9 cellular contexts compared by ENCODE assay signal in the genomic region with DNA sequence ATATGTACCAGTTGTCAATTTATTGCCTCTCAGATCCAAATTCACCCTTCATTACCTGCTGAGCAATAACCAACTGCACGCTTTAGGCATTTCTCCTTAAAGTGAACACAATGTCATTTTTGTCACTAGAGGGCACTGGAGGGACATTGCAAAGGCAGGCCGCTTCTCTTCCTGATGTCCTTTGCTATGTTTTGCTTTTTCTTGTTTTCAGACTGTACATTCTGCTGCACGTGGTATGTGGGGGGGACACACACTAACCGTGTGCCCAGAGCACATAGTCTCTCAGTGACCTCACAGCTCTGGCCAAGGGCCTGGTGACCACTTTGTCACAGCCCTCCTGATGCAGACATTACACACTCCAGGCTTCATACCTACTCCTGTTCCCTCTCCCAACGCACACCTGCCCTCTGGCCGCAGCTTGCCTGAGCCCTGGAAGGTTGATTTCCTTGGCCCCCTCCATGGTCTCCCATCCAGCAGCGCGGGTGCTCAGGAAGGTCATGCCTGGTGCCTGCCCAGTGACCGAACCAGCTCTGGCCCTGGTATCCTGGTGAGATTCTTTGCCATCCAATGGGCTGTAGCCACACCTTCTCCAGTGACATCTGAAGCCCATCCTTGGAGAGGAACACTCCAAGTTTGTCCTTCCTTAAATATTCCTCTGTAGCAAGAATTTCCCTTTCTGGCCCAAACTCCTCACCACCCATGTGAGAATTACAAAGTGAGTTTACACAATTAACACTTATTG. TPM values are rescaled to one million over a fixed set of nuclear protein-coding genes. Genes with fewer than 3 reads are reported as not detected.
A peak's percentile ranks its signal among the peaks of the same experiment; 100 is the strongest.
DNase-seq lines count a peak whose midpoint lies in the region; ATAC-seq, FAIRE-seq and TF ChIP-seq lines count a peak whose summit lies in the region.
"Had no signal": no experiment of that assay in that cellular context is flagged by ENCODE, and none has a peak within 500 bp of the region (broad histone marks: within the 10 kb centered on the region; RNA-seq: fewer than 3 reads in every experiment).

No MANE protein-coding gene starts in this region.

- no peak overlapping the region for H3K27ac ChIP-seq in adrenal gland
- H3K27ac ChIP-seq: BLaER1 treated with 17β-estradiol and CSF1 and Interleukin-3, amounts not matched to agents 10 nM and 100 nM had no signal

- no peak for ATAC-seq in HG03457 (IDR thresholded peaks at IDR 0.05; ENCODE audit: unreplicated experiment)

- H3K36me3 ChIP-seq in adrenal gland (replicated peaks in 1 of 2), result no peaks in the 10 kb centered on the region
- H3K36me3 ChIP-seq: BLaER1 treated with 17β-estradiol and CSF1 and Interleukin-3, amounts not matched to agents 10 nM and 100 nM had no signal

- no peak overlapping the region for H3K4me3 ChIP-seq in adrenal gland
- H3K4me3 ChIP-seq: BLaER1 treated with 17β-estradiol and CSF1 and Interleukin-3, amounts not matched to agents 10 nM and 100 nM had no signal

- peak; percentile 21 to 45 (median 28) for TF ChIP-seq CTCF in adrenal gland (IDR thresholded peaks at IDR 0.05)

- H3K9me3 ChIP-seq in adrenal gland (replicated peaks in 1 of 3), result no peaks in the 10 kb centered on the region
- H3K9me3 ChIP-seq: BLaER1 treated with 17β-estradiol and CSF1 and Interleukin-3, amounts not matched to agents 10 nM and 100 nM had no signal

- intact Hi-C loops in adrenal gland (cut with DNase I), result no loop called here

- peak; percentile 41 to 50 for DNase-seq in NCI-H2081 (lab: John Stamatoyannopoulos, UW)
- no peak for DNase-seq in NCI-H2081 treated with DMSO at 0.1 percent for 48 hours (lab: John Stamatoyannopoulos, UW)
- peak; percentile 19 to 24 for DNase-seq in NCI-H1930 (lab: John Stamatoyannopoulos, UW)
- peak in 2 of 7 donors; percentile 4 to 9 for DNase-seq in adrenal gland
- peak; percentile 67 for DNase-seq in left kidney (ENCODE audit: low read depth, low spot score)
- no peak for DNase-seq in KG1 (lab: John Stamatoyannopoulos, UW)
- DNase-seq in GM19239 (ENCODE audit: insufficient read length, low spot score), result no peak

- H3K27me3 ChIP-seq in adrenal gland, result no peaks in the 10 kb centered on the region
- H3K27me3 ChIP-seq: BLaER1 treated with 17β-estradiol and CSF1 and Interleukin-3, amounts not matched to agents 10 nM and 100 nM had no signal

- TF ChIP-seq POLR2A in adrenal gland (IDR thresholded peaks at IDR 0.05), result no peak

- no peak for FAIRE-seq in GM19239 (lab: Jason Lieb, UNC)

- 64 to 76% (median 72%) methylated on average over 9 of the region's 9 CpGs for WGBS in adrenal gland, 4 donors

- no peaks in the 10 kb centered on the region for H3K4me1 ChIP-seq in adrenal gland (replicated peaks in 1 of 2)
- H3K4me1 ChIP-seq: BLaER1 treated with 17β-estradiol and CSF1 and Interleukin-3, amounts not matched to agents 10 nM and 100 nM had no signal

RNA-seq across cellular contexts. Expression of a gene that starts 39.9 kb away (rescaled TPM):
- not detected for total RNA-seq in adrenal gland
- under 1 TPM in 2 of 3 donors, not detected in 1; 0.03 to 0.08 TPM for polyA plus RNA-seq in adrenal gland

Comparison
In these comparisons a context has a peak if more than half of its experiments do, and no peak if none do; other contexts are left out.
1. DNase-seq: peak in NCI-H2081 (2 of 2), NCI-H1930 (2 of 2) and left kidney (single experiment); none in NCI-H2081 treated with DMSO at 0.1 percent for 48 hours (single experiment), KG1 (single experiment) and GM19239 (single experiment).